Comparison of ENCODE assay signal across 16 cellular contexts in genomic region chr1:168654198-168654910, GRCh38.
A peak's percentile ranks its signal among the peaks of the same experiment; 100 is the strongest.
DNase-seq lines count a peak whose midpoint lies in the region; ATAC-seq and TF ChIP-seq lines count a peak whose summit lies in the region.
"Had no signal": no experiment of that assay in that cellular context is flagged by ENCODE, and none has a peak within 500 bp of the region (broad histone marks: within the 10 kb centered on the region; RNA-seq: fewer than 3 reads in every experiment).

No MANE protein-coding gene starts in this region.

- ATAC-seq in SK-N-SH treated with all-trans-retinoic acid at 6 μM for 48 hours (peak; percentile 69), foreskin keratinocyte (peak; percentile 90), HG03159 (IDR thresholded peaks at IDR 0.05; ENCODE audit: unreplicated experiment) (no peak)

- peak; percentile 39 for DNase-seq in AG20443 (ENCODE audit: low spot score)
- DNase-seq in HS-5 (ENCODE audit: low read depth), result peak; percentile 50
- peak; percentile 44 to 81 for DNase-seq in foreskin keratinocyte
- no peak for DNase-seq in activated naive CD4-positive, alpha-beta T cell treated with anti-CD3 and anti-CD28 coated beads for 36 hours
- DNase-seq in NCI-H345 (lab: John Stamatoyannopoulos, UW), result no peak
- no peak for DNase-seq in stimulated activated CD4-positive, alpha-beta T cell treated with anti-CD3 and anti-CD28 coated beads, Interleukin-2, amount 100 ng/mL, for 48 hours
- DNase-seq: Calu3; CD4-positive, alpha-beta T cell; DMS79 treated with DMSO at 0.1 percent for 48 hours; H7; NCI-H146; NCI-H2081 treated with DMSO at 0.1 percent for 48 hours; NCI-H526 had no signal

- TF ChIP-seq CTCF in foreskin keratinocyte (conservative IDR thresholded peaks at IDR 0.05), result no peak

- no peak overlapping the region for H3K4me3 Mint-ChIP-seq in activated naive CD4-positive, alpha-beta T cell treated with anti-CD3 and anti-CD28 coated beads for 36 hours
- H3K4me3 Mint-ChIP-seq: B cell; CD4-positive, alpha-beta T cell had no signal

- H3K27ac ChIP-seq in foreskin keratinocyte, result no peak overlapping the region

- intact Hi-C loops in activated naive CD4-positive, alpha-beta T cell treated with anti-CD3 and anti-CD28 coated beads for 36 hours (cut with micrococcal nuclease), result no loop called here

- H3K27me3 Mint-ChIP-seq in activated naive CD4-positive, alpha-beta T cell treated with anti-CD3 and anti-CD28 coated beads for 36 hours (ENCODE audit: low read depth), result no peaks in the 10 kb centered on the region
- H3K27me3 Mint-ChIP-seq: B cell had no signal

- H3K27ac Mint-ChIP-seq in activated naive CD4-positive, alpha-beta T cell treated with anti-CD3 and anti-CD28 coated beads for 36 hours, result no peak overlapping the region
- H3K27ac Mint-ChIP-seq: B cell; CD4-positive, alpha-beta T cell had no signal

- H3K36me3 Mint-ChIP-seq in activated naive CD4-positive, alpha-beta T cell treated with anti-CD3 and anti-CD28 coated beads for 36 hours (ENCODE audit: low read depth), result no peaks in the 10 kb centered on the region

- CTCF ChIA-PET in activated naive CD4-positive, alpha-beta T cell treated with anti-CD3 and anti-CD28 coated beads for 36 hours (lab: Charles Lee), result interaction anchor here (1.0 kb wide), 1 partner anchor 51 kb away, joined by 4 read pairs; no protein-coding TSS in a partner anchor

- no peaks in the 10 kb centered on the region for H3K4me1 Mint-ChIP-seq in activated naive CD4-positive, alpha-beta T cell treated with anti-CD3 and anti-CD28 coated beads for 36 hours (ENCODE audit: low read depth)
- H3K4me1 Mint-ChIP-seq: B cell had no signal

- no peaks in the 10 kb centered on the region for H3K9me3 Mint-ChIP-seq in activated naive CD4-positive, alpha-beta T cell treated with anti-CD3 and anti-CD28 coated beads for 36 hours
- H3K9me3 Mint-ChIP-seq: CD4-positive, alpha-beta T cell had no signal

- no peaks in the 10 kb centered on the region for H3K27me3 ChIP-seq in foreskin keratinocyte

- H3K4me1 ChIP-seq in foreskin keratinocyte, result peaks cover 3% of the 10 kb centered on the region

TF ChIP-seq in SK-N-SH treated with all-trans-retinoic acid at 6 μM for 48 hours, 23 proteins besides CTCF, POLR2A, EP300 and RAD21:
- TF ChIP-seq CSDC2 (CRISPR knock-in tag; IDR thresholded peaks at IDR 0.05) (no peak), ARNTL (CRISPR knock-in tag; IDR thresholded peaks at IDR 0.05; ENCODE audit: borderline replicate concordance, low read depth) (no peak), OSR1 (CRISPR knock-in tag; IDR thresholded peaks at IDR 0.05) (no peak), RARB (CRISPR knock-in tag; IDR thresholded peaks at IDR 0.05) (no peak), ZNF70 (CRISPR knock-in tag; IDR thresholded peaks at IDR 0.05) (no peak), ZC3H10 (CRISPR knock-in tag; IDR thresholded peaks at IDR 0.05) (no peak), ZNF8 (CRISPR knock-in tag; IDR thresholded peaks at IDR 0.05) (no peak), ZFP30 (CRISPR knock-in tag; IDR thresholded peaks at IDR 0.05) (no peak), TSHZ2 (CRISPR knock-in tag; IDR thresholded peaks at IDR 0.05) (no peak), ZFP3 (CRISPR knock-in tag; IDR thresholded peaks at IDR 0.05) (no peak), CREB5 (CRISPR knock-in tag; IDR thresholded peaks at IDR 0.05; ENCODE audit: low read depth) (no peak), GLIS3 (CRISPR knock-in tag; IDR thresholded peaks at IDR 0.05) (no peak), POU6F1 (CRISPR knock-in tag; IDR thresholded peaks at IDR 0.05; ENCODE audit: borderline replicate concordance, low read depth) (no peak)

Comparison
In these comparisons a context has a peak if more than half of its experiments do, and no peak if none do; other contexts are left out.
1. DNase-seq: peak in AG20443 (single experiment), HS-5 (single experiment) and foreskin keratinocyte (2 of 2); none in activated naive CD4-positive, alpha-beta T cell treated with anti-CD3 and anti-CD28 coated beads for 36 hours (single experiment), NCI-H345 (single experiment) and stimulated activated CD4-positive, alpha-beta T cell treated with anti-CD3 and anti-CD28 coated beads, Interleukin-2, amount 100 ng/mL, for 48 hours (0 of 2).